Comparison of ENCODE assay signal across 1 cellular context in the genomic region with DNA sequence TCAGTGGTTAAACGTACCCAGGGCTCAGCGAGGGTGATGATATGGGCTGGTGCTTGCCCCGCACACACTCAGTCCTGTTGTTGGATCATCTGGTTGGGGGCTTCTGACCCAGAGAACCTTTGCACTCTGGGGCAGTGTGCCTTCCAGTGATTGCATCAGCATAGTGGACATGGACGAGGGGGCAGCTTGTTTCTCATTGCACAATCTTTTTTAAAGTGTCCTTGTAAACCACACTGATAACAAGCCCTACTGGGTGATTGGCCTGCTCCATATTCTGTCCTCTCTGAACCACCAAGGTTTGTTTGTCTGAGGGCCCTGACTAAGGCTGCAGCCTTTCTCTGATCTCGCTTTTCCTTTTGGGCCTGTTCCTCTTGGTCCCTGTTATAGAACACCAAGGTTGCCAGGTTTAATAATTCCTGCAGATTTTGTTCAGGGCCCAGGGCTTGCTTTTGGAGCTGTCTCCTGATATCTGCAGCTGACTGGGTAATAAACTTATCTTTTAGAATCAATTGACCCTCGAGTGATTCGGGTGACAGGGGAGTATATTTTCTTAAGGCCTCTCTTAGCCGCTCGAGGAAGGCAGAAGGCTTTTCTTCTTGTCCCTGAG.
A peak's percentile ranks its signal among the peaks of the same experiment; 100 is the strongest.
TF ChIP-seq lines count a peak whose summit lies in the region.
"Not testable (repeated sequence)": the region's sequence is repeated elsewhere in the genome, so short reads cannot be mapped to it uniquely, and the experiment has no call there.

No MANE protein-coding gene starts in this region.

TF ChIP-seq in HepG2, 621 proteins besides CTCF, POLR2A, EP300 and RAD21 (continued from another document and continues in another):
- TF ChIP-seq, protein P1, sequence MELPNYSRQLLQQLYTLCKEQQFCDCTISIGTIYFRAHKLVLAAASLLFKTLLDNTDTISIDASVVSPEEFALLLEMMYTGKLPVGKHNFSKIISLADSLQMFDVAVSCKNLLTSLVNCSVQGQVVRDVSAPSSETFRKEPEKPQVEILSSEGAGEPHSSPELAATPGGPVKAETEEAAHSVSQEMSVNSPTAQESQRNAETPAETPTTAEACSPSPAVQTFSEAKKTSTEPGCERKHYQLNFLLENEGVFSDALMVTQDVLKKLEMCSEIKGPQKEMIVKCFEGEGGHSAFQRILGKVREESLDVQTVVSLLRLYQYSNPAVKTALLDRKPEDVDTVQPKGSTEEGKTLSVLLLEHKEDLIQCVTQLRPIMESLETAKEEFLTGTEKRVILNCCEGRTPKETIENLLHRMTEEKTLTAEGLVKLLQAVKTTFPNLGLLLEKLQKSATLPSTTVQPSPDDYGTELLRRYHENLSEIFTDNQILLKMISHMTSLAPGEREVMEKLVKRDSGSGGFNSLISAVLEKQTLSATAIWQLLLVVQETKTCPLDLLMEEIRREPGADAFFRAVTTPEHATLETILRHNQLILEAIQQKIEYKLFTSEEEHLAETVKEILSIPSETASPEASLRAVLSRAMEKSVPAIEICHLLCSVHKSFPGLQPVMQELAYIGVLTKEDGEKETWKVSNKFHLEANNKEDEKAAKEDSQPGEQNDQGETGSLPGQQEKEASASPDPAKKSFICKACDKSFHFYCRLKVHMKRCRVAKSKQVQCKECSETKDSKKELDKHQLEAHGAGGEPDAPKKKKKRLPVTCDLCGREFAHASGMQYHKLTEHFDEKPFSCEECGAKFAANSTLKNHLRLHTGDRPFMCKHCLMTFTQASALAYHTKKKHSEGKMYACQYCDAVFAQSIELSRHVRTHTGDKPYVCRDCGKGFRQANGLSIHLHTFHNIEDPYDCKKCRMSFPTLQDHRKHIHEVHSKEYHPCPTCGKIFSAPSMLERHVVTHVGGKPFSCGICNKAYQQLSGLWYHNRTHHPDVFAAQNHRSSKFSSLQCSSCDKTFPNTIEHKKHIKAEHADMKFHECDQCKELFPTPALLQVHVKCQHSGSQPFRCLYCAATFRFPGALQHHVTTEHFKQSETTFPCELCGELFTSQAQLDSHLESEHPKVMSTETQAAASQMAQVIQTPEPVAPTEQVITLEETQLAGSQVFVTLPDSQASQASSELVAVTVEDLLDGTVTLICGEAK (IDR thresholded peaks at IDR 0.05) = not testable (repeated sequence)
- TF ChIP-seq, protein P1 (CRISPR knock-in tag; IDR thresholded peaks at IDR 0.05) = peak; percentile 52; the same call in 1 of the 2 replicates
- TF ChIP-seq, protein P2, sequence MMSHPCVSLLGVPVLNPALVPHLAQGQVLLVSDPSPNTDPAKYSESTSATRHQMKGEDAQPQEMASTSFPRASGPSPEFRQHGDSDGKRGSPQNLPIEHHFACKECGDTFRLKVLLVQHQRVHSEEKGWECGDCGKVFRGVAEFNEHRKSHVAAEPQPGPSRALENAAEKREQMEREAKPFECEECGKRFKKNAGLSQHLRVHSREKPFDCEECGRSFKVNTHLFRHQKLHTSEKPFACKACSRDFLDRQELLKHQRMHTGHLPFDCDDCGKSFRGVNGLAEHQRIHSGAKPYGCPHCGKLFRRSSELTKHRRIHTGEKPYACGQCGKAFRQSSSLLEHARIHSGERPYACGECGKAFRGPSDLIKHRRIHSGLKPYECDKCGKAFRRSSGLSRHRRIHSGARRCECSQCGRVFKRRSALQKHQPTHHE (CRISPR knock-in tag; IDR thresholded peaks at IDR 0.05; ENCODE audit: borderline replicate concordance) = peak; percentile 68; the same call in 1 of the 2 replicates
- TF ChIP-seq, protein P3, sequence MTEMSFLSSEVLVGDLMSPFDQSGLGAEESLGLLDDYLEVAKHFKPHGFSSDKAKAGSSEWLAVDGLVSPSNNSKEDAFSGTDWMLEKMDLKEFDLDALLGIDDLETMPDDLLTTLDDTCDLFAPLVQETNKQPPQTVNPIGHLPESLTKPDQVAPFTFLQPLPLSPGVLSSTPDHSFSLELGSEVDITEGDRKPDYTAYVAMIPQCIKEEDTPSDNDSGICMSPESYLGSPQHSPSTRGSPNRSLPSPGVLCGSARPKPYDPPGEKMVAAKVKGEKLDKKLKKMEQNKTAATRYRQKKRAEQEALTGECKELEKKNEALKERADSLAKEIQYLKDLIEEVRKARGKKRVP (CRISPR knock-in tag; IDR thresholded peaks at IDR 0.05) = peak; percentile 89 to 99
- peak; percentile 68; the same call in 1 of the 2 replicates for TF ChIP-seq NKX3-1 (CRISPR knock-in tag; IDR thresholded peaks at IDR 0.05)
- peak; percentile 92 for TF ChIP-seq GFI1 (CRISPR knock-in tag; IDR thresholded peaks at IDR 0.05; ENCODE audit: borderline replicate concordance)
- TF ChIP-seq, protein P4, sequence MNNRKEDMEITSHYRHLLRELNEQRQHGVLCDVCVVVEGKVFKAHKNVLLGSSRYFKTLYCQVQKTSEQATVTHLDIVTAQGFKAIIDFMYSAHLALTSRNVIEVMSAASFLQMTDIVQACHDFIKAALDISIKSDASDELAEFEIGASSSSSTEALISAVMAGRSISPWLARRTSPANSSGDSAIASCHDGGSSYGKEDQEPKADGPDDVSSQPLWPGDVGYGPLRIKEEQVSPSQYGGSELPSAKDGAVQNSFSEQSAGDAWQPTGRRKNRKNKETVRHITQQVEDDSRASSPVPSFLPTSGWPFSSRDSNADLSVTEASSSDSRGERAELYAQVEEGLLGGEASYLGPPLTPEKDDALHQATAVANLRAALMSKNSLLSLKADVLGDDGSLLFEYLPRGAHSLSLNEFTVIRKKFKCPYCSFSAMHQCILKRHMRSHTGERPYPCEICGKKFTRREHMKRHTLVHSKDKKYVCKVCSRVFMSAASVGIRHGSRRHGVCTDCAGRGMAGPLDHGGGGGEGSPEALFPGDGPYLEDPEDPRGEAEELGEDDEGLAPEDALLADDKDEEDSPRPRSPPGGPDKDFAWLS (CRISPR knock-in tag; IDR thresholded peaks at IDR 0.05; ENCODE audit: borderline replicate concordance) = peak; percentile 94
- TF ChIP-seq PITX1 (CRISPR knock-in tag; IDR thresholded peaks at IDR 0.05) = peak; percentile 95
- peak; percentile 77 for TF ChIP-seq SKI (IDR thresholded peaks at IDR 0.05; ENCODE audit: partially characterized antibody)
- TF ChIP-seq GATAD1 (CRISPR knock-in tag; IDR thresholded peaks at IDR 0.05) = peak; percentile 70
- peak; percentile 78 for TF ChIP-seq PPARG (CRISPR knock-in tag; conservative IDR thresholded peaks at IDR 0.05)
- TF ChIP-seq CBFB (CRISPR knock-in tag; IDR thresholded peaks at IDR 0.05) = 0 out of 2 replicates have a peak, but pooled peaks have one; percentile 78
- TF ChIP-seq ZNF264 (CRISPR knock-in tag; IDR thresholded peaks at IDR 0.05) = peak; percentile 97; the same call in 1 of the 2 replicates
- TF ChIP-seq, protein P5, sequence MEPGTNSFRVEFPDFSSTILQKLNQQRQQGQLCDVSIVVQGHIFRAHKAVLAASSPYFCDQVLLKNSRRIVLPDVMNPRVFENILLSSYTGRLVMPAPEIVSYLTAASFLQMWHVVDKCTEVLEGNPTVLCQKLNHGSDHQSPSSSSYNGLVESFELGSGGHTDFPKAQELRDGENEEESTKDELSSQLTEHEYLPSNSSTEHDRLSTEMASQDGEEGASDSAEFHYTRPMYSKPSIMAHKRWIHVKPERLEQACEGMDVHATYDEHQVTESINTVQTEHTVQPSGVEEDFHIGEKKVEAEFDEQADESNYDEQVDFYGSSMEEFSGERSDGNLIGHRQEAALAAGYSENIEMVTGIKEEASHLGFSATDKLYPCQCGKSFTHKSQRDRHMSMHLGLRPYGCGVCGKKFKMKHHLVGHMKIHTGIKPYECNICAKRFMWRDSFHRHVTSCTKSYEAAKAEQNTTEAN (CRISPR knock-in tag; conservative IDR thresholded peaks at IDR 0.05) = peak; percentile 83
- peak; percentile 13; the same call in 1 of the 2 replicates for TF ChIP-seq SMC3 (IDR thresholded peaks at IDR 0.05; ENCODE audit: low read length)
- TF ChIP-seq FOXP1 (IDR thresholded peaks at IDR 0.05) = not testable (repeated sequence)
- peak; percentile 93 for TF ChIP-seq FOXP1 (CRISPR knock-in tag; IDR thresholded peaks at IDR 0.05)
- TF ChIP-seq, protein P6, sequence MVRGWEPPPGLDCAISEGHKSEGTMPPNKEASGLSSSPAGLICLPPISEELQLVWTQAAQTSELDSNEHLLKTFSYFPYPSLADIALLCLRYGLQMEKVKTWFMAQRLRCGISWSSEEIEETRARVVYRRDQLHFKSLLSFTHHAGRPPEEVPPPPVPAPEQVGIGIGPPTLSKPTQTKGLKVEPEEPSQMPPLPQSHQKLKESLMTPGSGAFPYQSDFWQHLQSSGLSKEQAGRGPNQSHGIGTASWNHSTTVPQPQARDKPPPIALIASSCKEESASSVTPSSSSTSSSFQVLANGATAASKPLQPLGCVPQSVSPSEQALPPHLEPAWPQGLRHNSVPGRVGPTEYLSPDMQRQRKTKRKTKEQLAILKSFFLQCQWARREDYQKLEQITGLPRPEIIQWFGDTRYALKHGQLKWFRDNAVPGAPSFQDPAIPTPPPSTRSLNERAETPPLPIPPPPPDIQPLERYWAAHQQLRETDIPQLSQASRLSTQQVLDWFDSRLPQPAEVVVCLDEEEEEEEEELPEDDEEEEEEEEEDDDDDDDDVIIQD (CRISPR knock-in tag; IDR thresholded peaks at IDR 0.05; ENCODE audit: low read depth) = peak; percentile 99
- 0 out of 2 replicates have a peak, but pooled peaks have one; percentile 46 for TF ChIP-seq ZNF557 (CRISPR knock-in tag; IDR thresholded peaks at IDR 0.05)
- TF ChIP-seq KLF6 (CRISPR knock-in tag; IDR thresholded peaks at IDR 0.05) = peak; percentile 65; the same call in 1 of the 2 replicates
- peak; percentile 50; the same call in 1 of the 2 replicates for TF ChIP-seq YEATS2 (CRISPR knock-in tag; IDR thresholded peaks at IDR 0.05; ENCODE audit: borderline replicate concordance)
- TF ChIP-seq GABPB1 (CRISPR knock-in tag; IDR thresholded peaks at IDR 0.05) = peak; percentile 46; the same call in 1 of the 2 replicates
- peak in 1 of 2 experiments; percentile 91; a peak in 2 of 4 replicates for TF ChIP-seq KLF16 (CRISPR knock-in tag; IDR thresholded peaks at IDR 0.05)
- TF ChIP-seq, protein P7, sequence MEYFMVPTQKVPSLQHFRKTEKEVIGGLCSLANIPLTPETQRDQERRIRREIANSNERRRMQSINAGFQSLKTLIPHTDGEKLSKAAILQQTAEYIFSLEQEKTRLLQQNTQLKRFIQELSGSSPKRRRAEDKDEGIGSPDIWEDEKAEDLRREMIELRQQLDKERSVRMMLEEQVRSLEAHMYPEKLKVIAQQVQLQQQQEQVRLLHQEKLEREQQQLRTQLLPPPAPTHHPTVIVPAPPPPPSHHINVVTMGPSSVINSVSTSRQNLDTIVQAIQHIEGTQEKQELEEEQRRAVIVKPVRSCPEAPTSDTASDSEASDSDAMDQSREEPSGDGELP (IDR thresholded peaks at IDR 0.05; ENCODE audit: borderline replicate concordance, low read depth) = peak; percentile 84
- peak; percentile 58; the same call in 1 of the 2 replicates for TF ChIP-seq AKAP8 (CRISPR knock-in tag; IDR thresholded peaks at IDR 0.05)
- TF ChIP-seq ZNF777 (CRISPR knock-in tag; IDR thresholded peaks at IDR 0.05) = peak; percentile 30; the same call in 1 of the 2 replicates
- peak; percentile 49; the same call in 1 of the 2 replicates for TF ChIP-seq KDM4B (CRISPR knock-in tag; IDR thresholded peaks at IDR 0.05)
- TF ChIP-seq, protein P8, sequence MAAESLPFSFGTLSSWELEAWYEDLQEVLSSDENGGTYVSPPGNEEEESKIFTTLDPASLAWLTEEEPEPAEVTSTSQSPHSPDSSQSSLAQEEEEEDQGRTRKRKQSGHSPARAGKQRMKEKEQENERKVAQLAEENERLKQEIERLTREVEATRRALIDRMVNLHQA (CRISPR knock-in tag; IDR thresholded peaks at IDR 0.05) = peak; percentile 92
- TF ChIP-seq HOXD1 (CRISPR knock-in tag; IDR thresholded peaks at IDR 0.05) = peak; percentile 78; the same call in 1 of the 2 replicates
- TF ChIP-seq, protein P9, sequence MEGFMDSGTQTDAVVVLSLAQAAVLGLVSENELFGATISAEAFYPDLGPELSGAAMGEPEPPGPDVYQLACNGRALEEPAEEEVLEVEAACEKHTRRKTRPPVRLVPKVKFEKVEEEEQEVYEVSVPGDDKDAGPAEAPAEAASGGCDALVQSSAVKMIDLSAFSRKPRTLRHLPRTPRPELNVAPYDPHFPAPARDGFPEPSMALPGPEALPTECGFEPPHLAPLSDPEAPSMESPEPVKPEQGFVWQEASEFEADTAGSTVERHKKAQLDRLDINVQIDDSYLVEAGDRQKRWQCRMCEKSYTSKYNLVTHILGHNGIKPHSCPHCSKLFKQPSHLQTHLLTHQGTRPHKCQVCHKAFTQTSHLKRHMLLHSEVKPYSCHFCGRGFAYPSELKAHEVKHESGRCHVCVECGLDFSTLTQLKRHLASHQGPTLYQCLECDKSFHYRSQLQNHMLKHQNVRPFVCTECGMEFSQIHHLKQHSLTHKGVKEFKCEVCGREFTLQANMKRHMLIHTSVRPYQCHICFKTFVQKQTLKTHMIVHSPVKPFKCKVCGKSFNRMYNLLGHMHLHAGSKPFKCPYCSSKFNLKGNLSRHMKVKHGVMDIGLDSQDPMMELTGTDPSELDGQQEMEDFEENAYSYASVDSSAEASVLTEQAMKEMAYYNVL (CRISPR knock-in tag; IDR thresholded peaks at IDR 0.05; ENCODE audit: borderline replicate concordance) = peak; percentile 95
- TF ChIP-seq NCOR1 (IDR thresholded peaks at IDR 0.05; ENCODE audit: borderline replicate concordance, low read length) = peak; percentile 91
- TF ChIP-seq, protein P10, sequence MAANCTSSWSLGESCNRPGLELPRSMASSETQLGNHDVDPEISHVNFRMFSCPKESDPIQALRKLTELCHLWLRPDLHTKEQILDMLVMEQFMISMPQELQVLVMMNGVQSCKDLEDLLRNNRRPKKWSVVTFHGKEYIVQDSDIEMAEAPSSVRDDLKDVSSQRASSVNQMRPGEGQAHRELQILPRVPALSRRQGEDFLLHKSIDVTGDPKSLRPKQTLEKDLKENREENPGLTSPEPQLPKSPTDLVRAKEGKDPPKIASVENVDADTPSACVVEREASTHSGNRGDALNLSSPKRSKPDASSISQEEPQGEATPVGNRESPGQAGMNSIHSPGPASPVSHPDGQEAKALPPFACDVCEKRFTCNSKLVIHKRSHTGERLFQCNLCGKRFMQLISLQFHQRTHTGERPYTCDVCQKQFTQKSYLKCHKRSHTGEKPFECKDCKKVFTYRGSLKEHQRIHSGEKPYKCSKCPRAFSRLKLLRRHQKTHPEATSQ (CRISPR knock-in tag; IDR thresholded peaks at IDR 0.05; ENCODE audit: borderline replicate concordance) = peak; percentile 95; the same call in 1 of the 2 replicates
- TF ChIP-seq FOXJ3 (CRISPR knock-in tag; IDR thresholded peaks at IDR 0.05; ENCODE audit: borderline replicate concordance) = peak; percentile 96
